Comparison of ENCODE assay signal across 8 cellular contexts in the genomic region with DNA sequence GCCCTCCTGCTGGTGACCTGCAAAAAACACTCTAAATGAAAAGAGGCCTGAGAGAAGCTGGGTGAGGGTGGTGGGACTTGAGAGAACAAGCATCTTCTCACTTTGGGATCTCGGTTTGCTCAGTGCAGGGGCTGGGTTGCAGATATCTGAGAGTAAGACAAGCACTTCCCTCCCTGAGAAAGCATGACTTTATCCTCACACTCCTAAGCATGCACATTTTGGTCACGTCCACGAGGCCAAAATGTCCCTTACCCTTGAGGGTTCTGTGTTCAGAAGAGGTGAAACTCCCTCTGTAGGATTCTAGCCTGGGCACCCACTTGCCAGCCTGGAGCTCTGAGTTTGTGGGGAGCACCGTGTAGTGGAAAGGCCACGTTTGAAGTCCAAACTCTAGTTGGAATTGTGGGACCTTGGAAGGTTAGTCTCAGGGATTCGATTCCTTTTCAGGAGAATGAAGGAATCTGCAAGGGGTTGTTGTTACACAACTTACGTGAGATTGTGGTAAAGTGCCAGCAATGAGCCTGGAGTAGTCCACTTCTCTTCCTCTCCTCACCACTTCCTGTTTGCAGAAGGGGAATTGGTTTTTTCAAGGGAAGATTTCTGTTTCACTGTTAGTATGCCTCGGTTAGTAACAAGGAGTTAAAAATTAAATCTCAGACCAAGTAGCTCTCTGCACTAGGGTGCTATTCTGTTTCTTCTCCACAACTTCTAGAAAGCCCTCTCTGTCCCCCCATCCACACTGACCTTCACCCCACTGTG. TPM values are rescaled to one million over a fixed set of nuclear protein-coding genes. Genes with fewer than 3 reads are reported as not detected.
DNase-seq lines count a peak whose midpoint lies in the region; ATAC-seq and TF ChIP-seq lines count a peak whose summit lies in the region.

No MANE protein-coding gene starts in this region.

- no peaks in the 10 kb centered on the region for H3K36me3 ChIP-seq in MG63
- no peaks in the 10 kb centered on the region for H3K36me3 ChIP-seq in prostate gland

- 74% methylated on average over 8 of the region's 8 CpGs for WGBS in prostate gland

- peaks cover 2% of the 10 kb centered on the region; the same call in 1 of the 2 replicates for H3K27me3 ChIP-seq in MG63
- no peaks in the 10 kb centered on the region for H3K27me3 ChIP-seq in prostate gland (replicated peaks; ENCODE audit: insufficient read depth)

- no peak for TF ChIP-seq POLR2A in prostate gland (IDR thresholded peaks at IDR 0.05)

- peak; percentile 42 for DNase-seq in EH (ENCODE audit: low read depth)
- peak; percentile 66 to 87 for DNase-seq in NOMO-1 (lab: John Stamatoyannopoulos, UW; ENCODE audit: unreplicated experiment in 2 of 2)
- peak; percentile 62 for DNase-seq in iris pigment epithelial cell (ENCODE audit: low read depth)
- no peak for DNase-seq in HK-2 (ENCODE audit: unreplicated experiment)
- DNase-seq in MG63, result no peak
- no peak for DNase-seq in prostate gland (ENCODE audit: low spot score)
- no peak for DNase-seq in NCI-H187 (lab: John Stamatoyannopoulos, UW)

- H3K27ac ChIP-seq in prostate gland, result no peak overlapping the region

- H3K9me3 ChIP-seq in MG63, result no peaks in the 10 kb centered on the region
- H3K9me3 ChIP-seq in prostate gland, result no peaks in the 10 kb centered on the region

- H3K4me1 ChIP-seq in prostate gland (replicated peaks), result no peaks in the 10 kb centered on the region

- intact Hi-C loops in prostate gland (cut with DNase I), result no loop called here

- ATAC-seq in GM21423 (IDR thresholded peaks at IDR 0.05; ENCODE audit: unreplicated experiment), result peak; percentile 63

- TF ChIP-seq CTCF in prostate gland (IDR thresholded peaks at IDR 0.05), result no peak

- no peak overlapping the region for H3K4me3 ChIP-seq in MG63
- H3K4me3 ChIP-seq in prostate gland, result no peak overlapping the region

RNA-seq across cellular contexts. Expression of a gene that starts 3.0 kb away (rescaled TPM):
- total RNA-seq in MG63 (2014; rRNA removed; shearing (Covaris generic); ENCODE audit: low replicate concordance), result not detected in 2 replicates
- total RNA-seq in prostate gland, result 1 to 10 TPM in 1 of 2 donors, not detected in 1; 2.3 TPM

RNA-seq across cellular contexts. Expression of a gene that starts 21.0 kb away (rescaled TPM):
- not detected in 2 replicates for total RNA-seq in MG63 (2014; rRNA removed; shearing (Covaris generic); ENCODE audit: low replicate concordance)
- 10 to 100 TPM in 1 of 2 donors, 1 to 10 TPM in 1; 1.9 to 91.7 TPM for total RNA-seq in prostate gland

RNA-seq across cellular contexts. Expression of a gene that starts 45.5 kb away (rescaled TPM):
- total RNA-seq in MG63 (2014; rRNA removed; shearing (Covaris generic); ENCODE audit: low replicate concordance), result 0.36 TPM in 1 of 2 replicates, not detected in the other
- total RNA-seq in prostate gland, result 1 to 10 TPM; 1.7 to 2.2 TPM

Comparison
In these comparisons a context has a peak if more than half of its experiments do, and no peak if none do; other contexts are left out.
1. DNase-seq: peak in EH (single experiment), NOMO-1 (2 of 2) and iris pigment epithelial cell (single experiment); none in HK-2 (single experiment), MG63 (single experiment), prostate gland (single experiment) and NCI-H187 (0 of 2).